Comparison of ENCODE assay signal across 26 cellular contexts in genomic region chr20:19193349-19193748, GRCh38. TPM values are rescaled to one million over a fixed set of nuclear protein-coding genes. Genes with fewer than 3 reads are reported as not detected.
"Had no signal": no experiment of that assay in that cellular context is flagged by ENCODE, and none has a peak within 500 bp of the region (broad histone marks: within the 10 kb centered on the region; RNA-seq: fewer than 3 reads in every experiment).

No MANE protein-coding gene starts in this region.

- ATAC-seq: naive thymus-derived CD4-positive, alpha-beta T cell; natural killer cell; psoas muscle; right cardiac atrium; sciatic nerve; stimulated activated effector memory CD8-positive, alpha-beta T cell treated with anti-CD3 and anti-CD28 coated beads, Interleukin-12 subunit alpha, Interleukin-12 subunit beta, amount 100 ng/mL, for 72 hours; stimulated activated naive CD8-positive, alpha-beta T cell treated with anti-CD3 and anti-CD28 coated beads, Interleukin-15, amount 100 ng/mL, for 72 hours; stimulated activated naive CD8-positive, alpha-beta T cell treated with anti-CD3 and anti-CD28 coated beads, Interleukin-15, Interleukin-2, amounts not matched to agents 100 U/mL and 50 U/mL, for 24 hours; upper lobe of right lung had no signal

- H3K4me3 ChIP-seq: neural progenitor cell, ovary, psoas muscle, skin epidermis, suprapubic skin, testis, tibial artery, transverse colon, upper lobe of right lung, uterus had no signal

- H3K27ac ChIP-seq: neural progenitor cell, ovary, parathyroid adenoma, psoas muscle, skin epidermis, suprapubic skin, testis, tibial artery, transverse colon, upper lobe of right lung, uterus had no signal

- H3K79me2 ChIP-seq: parathyroid adenoma had no signal

- H2AFZ ChIP-seq: neural progenitor cell, parathyroid adenoma had no signal

- H3K9ac ChIP-seq: neural progenitor cell, parathyroid adenoma had no signal

- H3K36me3 ChIP-seq: neural progenitor cell, ovary, suprapubic skin, tibial artery, transverse colon, upper lobe of right lung, uterus had no signal

- H3K9me3 ChIP-seq: ovary, psoas muscle, suprapubic skin, testis, tibial artery, transverse colon, upper lobe of right lung, uterus had no signal

- DNase-seq: naive thymus-derived CD4-positive, alpha-beta T cell; natural killer cell; occipital lobe; ovary; posterior cingulate gyrus; psoas muscle; right cardiac atrium; stimulated activated CD4-positive, alpha-beta T cell treated with anti-CD3 and anti-CD28 coated beads, Interleukin-15, amount 100 ng/mL, for 24 hours; stimulated activated CD4-positive, alpha-beta T cell treated with anti-CD3 and anti-CD28 coated beads, Interleukin-2, amount 100 ng/mL, for 24 hours; stimulated activated CD4-positive, alpha-beta T cell treated with anti-CD3 and anti-CD28 coated beads, Interleukin-2, amount 100 ng/mL, for 48 hours; stimulated activated CD4-positive, alpha-beta T cell treated with anti-CD3 and anti-CD28 coated beads, Interleukin-4, amount 100 ng/mL, for 24 hours; stimulated activated naive CD4-positive, alpha-beta T cell; stimulated activated naive CD8-positive, alpha-beta T cell treated with anti-CD3 and anti-CD28 coated beads, Interleukin-15, amount 100 ng/mL, for 72 hours; stimulated activated naive CD8-positive, alpha-beta T cell treated with anti-CD3 and anti-CD28 coated beads, Interleukin-15, Interleukin-2, amounts not matched to agents 100 U/mL and 50 U/mL, for 24 hours; substantia nigra; testis; tibial artery; transverse colon; upper lobe of right lung; uterus had no signal

- H3K27me3 ChIP-seq: neural progenitor cell, ovary, suprapubic skin, testis, tibial artery, transverse colon, upper lobe of right lung, uterus had no signal

- H3K4me1 ChIP-seq: neural progenitor cell, parathyroid adenoma, psoas muscle, suprapubic skin, testis, tibial artery, transverse colon, upper lobe of right lung, uterus had no signal

- H3K4me2 ChIP-seq: neural progenitor cell had no signal

RNA-seq across cellular contexts. Expression of gene SLC24A3, which starts 19.1 kb away (rescaled TPM):
- polyA plus RNA-seq: naive thymus-derived CD4-positive, alpha-beta T cell had no signal
